Comparison of ENCODE assay signal across 8 cellular contexts in genomic region chr9:5438301-5439162, GRCh38. TPM values are rescaled to one million over a fixed set of nuclear protein-coding genes. Genes with fewer than 3 reads are reported as not detected.
A peak's percentile ranks its signal among the peaks of the same experiment; 100 is the strongest.
DNase-seq lines count a peak whose midpoint lies in the region; ATAC-seq, FAIRE-seq and TF ChIP-seq lines count a peak whose summit lies in the region.

No MANE protein-coding gene starts in this region.

- H3K27ac Mint-ChIP-seq in WTC11: peak overlapping the region; percentile 88
- H3K27ac Mint-ChIP-seq in neural progenitor cell: peak overlapping the region; percentile 50

- peak overlapping the region; percentile 0 for H4K91ac ChIP-seq in H1 (replicated peaks; ENCODE audit: insufficient read length, low read length)

- H3K27me3 ChIP-seq in ACC112 (ENCODE audit: insufficient read depth, low read length): no peaks in the 10 kb centered on the region
- H3K27me3 ChIP-seq in H1 (replicated peaks in 1 of 4; ENCODE audit: control insufficient read depth in 3 of 4, extremely low read depth in 1 of 4, insufficient read depth in 3 of 4, low read length in 3 of 4): no peaks in the 10 kb centered on the region
- peaks cover 2% of the 10 kb centered on the region for H3K27me3 ChIP-seq in neural progenitor cell

- H2BK15ac ChIP-seq in H1 (ENCODE audit: low read length): peak overlapping the region; percentile 62; the same call in 1 of the 2 replicates

- peak overlapping the region; percentile 77 for H3K4me3 ChIP-seq in ACC112 (ENCODE audit: low read depth, low read length)
- peak overlapping the region; percentile 71 to 88 (median 80) for H3K4me3 ChIP-seq in H1 (ENCODE audit: extremely low read depth in 1 of 4, insufficient read depth in 2 of 4, low read depth in 3 of 4, low read length in 4 of 4)
- H3K4me3 ChIP-seq in neural progenitor cell: peak overlapping the region; percentile 54

- H3K79me1 ChIP-seq in H1 (ENCODE audit: low read depth, low read length): no peaks in the 10 kb centered on the region

- H3K79me2 ChIP-seq in ACC112 (ENCODE audit: control insufficient read depth, insufficient read depth, low read length, unreplicated experiment) (peaks cover 2% of the 10 kb centered on the region), H1 (ENCODE audit: control insufficient read depth in 1 of 2, insufficient read depth in 2 of 2, low read length in 2 of 2) (no peaks in the 10 kb centered on the region), neural progenitor cell (ENCODE audit: low read depth) (no peaks in the 10 kb centered on the region)

- H3K4me1 ChIP-seq in ACC112 (ENCODE audit: control insufficient read depth, insufficient read depth, low read length, unreplicated experiment) (peaks cover 20% of the 10 kb centered on the region), H1 (replicated peaks in 1 of 4; ENCODE audit: control insufficient read depth in 3 of 4, insufficient read depth in 4 of 4, low read length in 3 of 4) (peaks cover 0 to 6% (median 2%) of the 10 kb centered on the region in 4 experiments; a peak in 3 of 7 replicates), neural progenitor cell (peaks cover 3% of the 10 kb centered on the region)

- H3K36me3 Mint-ChIP-seq in WTC11: peaks cover 25% of the 10 kb centered on the region
- H3K36me3 Mint-ChIP-seq in neural progenitor cell: peaks cover 14% of the 10 kb centered on the region

- H2BK120ac ChIP-seq in H1 (replicated peaks; ENCODE audit: low read depth, low read length): no peak overlapping the region

- no peak overlapping the region for H2BK5ac ChIP-seq in H1 (ENCODE audit: low read depth, low read length)

- peaks cover 17% of the 10 kb centered on the region for H3K9me3 Mint-ChIP-seq in WTC11
- peaks cover 5% of the 10 kb centered on the region for H3K9me3 Mint-ChIP-seq in neural progenitor cell

- H3F3A ChIP-seq in neural progenitor cell (ENCODE audit: low read depth): peaks cover 7% of the 10 kb centered on the region

- H4K20me1 ChIP-seq in H1 (replicated peaks in 1 of 2; ENCODE audit: control insufficient read depth in 1 of 2, insufficient read depth in 2 of 2, low read length in 2 of 2) (no peaks in the 10 kb centered on the region), neural progenitor cell (ENCODE audit: low read depth) (no peaks in the 10 kb centered on the region)

- TF ChIP-seq RAD21 in H1 (IDR thresholded peaks at IDR 0.05 in 1 of 2, conservative IDR thresholded peaks at IDR 0.05 in 1 of 2; ENCODE audit: low read depth in 2 of 2, low read length in 2 of 2): no peak

- H3K4me1 Mint-ChIP-seq in WTC11 (peaks cover 24% of the 10 kb centered on the region), neural progenitor cell (peaks cover 22% of the 10 kb centered on the region)

- peak overlapping the region; percentile 69 to 70 for H3K4me2 ChIP-seq in H1 (ENCODE audit: insufficient read depth in 1 of 2, low read depth in 2 of 2, low read length in 2 of 2)
- peak overlapping the region; percentile 74 for H3K4me2 ChIP-seq in neural progenitor cell

- no peak overlapping the region for H3K14ac ChIP-seq in H1 (ENCODE audit: insufficient read length)

- H3K23me2 ChIP-seq in H1 (ENCODE audit: low read depth, low read length): peaks cover 6% of the 10 kb centered on the region; the same call in 1 of the 2 replicates

- TF ChIP-seq POLR2A in H1 (IDR thresholded peaks at IDR 0.05; ENCODE audit: control extremely low read depth in 1 of 2, low read depth in 2 of 2, low read length in 2 of 2): no peak

- no peak for TF ChIP-seq EP300 in H1 (IDR thresholded peaks at IDR 0.05; ENCODE audit: borderline replicate concordance in 1 of 2, low read depth in 2 of 2, low read length in 2 of 2)

- H4K8ac ChIP-seq in H1 (ENCODE audit: extremely low read depth, insufficient read depth, low read length): no peak overlapping the region

- CTCF ChIA-PET in WTC11 (lab: Charles Lee) (interaction anchor here (0.6 to 2.7 kb wide), 5 partner anchors 11 to 679 kb away, joined by 3 to 19 read pairs (median 5); partner anchors contain the start of gene CD274), H1 (lab: Charles Lee; ENCODE audit: partially characterized antibody) (interaction anchor here (0.7 to 5.4 kb wide), 6 partner anchors 12 to 680 kb away, joined by 3 to 39 read pairs (median 4); partner anchors contain the start of genes CD274 and INSL6)

- WGBS in H1 (ENCODE audit: extremely low coverage in 1 of 2, insufficient coverage in 1 of 2, insufficient read length in 1 of 2, insufficient replicate concordance in 2 of 2, low coverage in 1 of 2, low lambda C conversion rate in 2 of 2, missing lambda C conversion rate in 1 of 2), 2 experiments: 74% methylated on average over 20 of the region's 21 CpGs; no CpG with 5 or more reads in 1 of the 2 experiments

- in situ Hi-C loops in KBM-7 (cut with MboI; ENCODE audit: low pct_unique_long_range_greater_than_20kb, low sequenced_read_pairs): loop anchor here (25.0 kb wide), 1 partner anchor 676 kb away; no protein-coding TSS in a partner anchor

- H3K36me3 ChIP-seq in ACC112 (ENCODE audit: insufficient read depth, low read length) (peaks cover 7% of the 10 kb centered on the region; the same call in 1 of the 2 replicates), H1 (ENCODE audit: control insufficient read depth in 2 of 4, insufficient read depth in 4 of 4, low read length in 3 of 4) (peaks cover 3 to 11% (median 5%) of the 10 kb centered on the region in 4 experiments; a peak in 5 of 8 replicates), neural progenitor cell (peaks cover 5% of the 10 kb centered on the region)

- H2BK20ac ChIP-seq in H1 (ENCODE audit: low read length): no peak overlapping the region

- H3K27ac ChIP-seq in ACC112 (ENCODE audit: low read depth, low read length) (peak overlapping the region; percentile 77), H1 (ENCODE audit: low read depth, low read length) (no peak overlapping the region), neural progenitor cell (no peak overlapping the region)

- no peak overlapping the region for H3K23ac ChIP-seq in H1 (ENCODE audit: insufficient read length)

- POLR2A ChIA-PET in WTC11 (lab: Charles Lee): interaction anchor here (1.4 to 2.3 kb wide), 4 partner anchors 10 to 169 kb away, joined by 3 to 9 read pairs (median 4); partner anchors contain the start of genes CD274 and RLN1
- POLR2A ChIA-PET in H1 (lab: Charles Lee; ENCODE audit: partially characterized antibody): interaction anchor here (1.3 to 1.6 kb wide), 2 partner anchors 10 to 12 kb away, joined by 4 read pairs; partner anchors contain the start of gene CD274

- DNase-seq in WTC11 (ENCODE audit: low spot score): no peak
- DNase-seq in H1 (ENCODE audit: low read depth in 1 of 2, low spot score in 2 of 2): peak in 1 of 2 experiments; percentile 45
- DNase-seq in neural progenitor cell (ENCODE audit: low spot score): no peak
- DNase-seq in KBM-7: no peak
- no peak for DNase-seq in NCI-H1105 treated with DMSO at 0.1 percent for 48 hours (lab: John Stamatoyannopoulos, UW)

- H3K27me3 Mint-ChIP-seq in WTC11 (ENCODE audit: low read depth): no peaks in the 10 kb centered on the region
- peaks cover 9% of the 10 kb centered on the region for H3K27me3 Mint-ChIP-seq in neural progenitor cell (ENCODE audit: insufficient read depth, low read depth)

- H2AFZ ChIP-seq in ACC112 (ENCODE audit: low read length, unreplicated experiment) (peak overlapping the region; percentile 0), H1 (ENCODE audit: low read length) (peak overlapping the region; percentile 64), neural progenitor cell (replicated peaks) (peak overlapping the region; percentile 27)

- no peak overlapping the region for H3K18ac ChIP-seq in H1 (ENCODE audit: extremely low read depth, low read length)

- H3K9ac ChIP-seq in H1 (replicated peaks in 1 of 4; ENCODE audit: extremely low read depth in 1 of 4, low read depth in 3 of 4, low read length in 3 of 4) (peak overlapping the region in 3 of 4 experiments; percentile 14 to 44 (median 36); a peak in 4 of 7 replicates), neural progenitor cell (no peak overlapping the region)

- FAIRE-seq in H1 (lab: Jason Lieb, UNC): no peak

- no peak overlapping the region for H3K4ac ChIP-seq in H1 (replicated peaks; ENCODE audit: insufficient read length, low read depth, low read length)

- ATAC-seq in GM19025 (IDR thresholded peaks at IDR 0.05; ENCODE audit: low read depth, unreplicated experiment) (peak; percentile 39), HG03159 (IDR thresholded peaks at IDR 0.05; ENCODE audit: unreplicated experiment) (peak; percentile 69), WTC11 (peak; percentile 5)

- H3K9me3 ChIP-seq in H1 (ENCODE audit: insufficient read depth in 2 of 2, low read depth in 1 of 2, low read length in 1 of 2): peaks cover 3 to 15% of the 10 kb centered on the region in 2 experiments; a peak in 2 of 4 replicates
- no peaks in the 10 kb centered on the region for H3K9me3 ChIP-seq in neural progenitor cell (ENCODE audit: low read depth)

- TF ChIP-seq CTCF in WTC11 (IDR thresholded peaks at IDR 0.05): no peak
- TF ChIP-seq CTCF in H1 (IDR thresholded peaks at IDR 0.05; ENCODE audit: control extremely low read depth in 1 of 3, insufficient read depth in 1 of 3, low read depth in 1 of 3, low read length in 3 of 3): no peak
- no peak for TF ChIP-seq CTCF in neural progenitor cell (IDR thresholded peaks at IDR 0.05)

- no peak overlapping the region for H2AK5ac ChIP-seq in H1 (ENCODE audit: low read depth, low read length)

- H2BK12ac ChIP-seq in H1 (ENCODE audit: low read depth, low read length): no peak overlapping the region

- H3K4me3 Mint-ChIP-seq in WTC11: peak overlapping the region; percentile 95
- H3K4me3 Mint-ChIP-seq in neural progenitor cell: peak overlapping the region; percentile 97

- H3K56ac ChIP-seq in H1 (replicated peaks; ENCODE audit: insufficient read length, low read depth, low read length): no peak overlapping the region

- peak overlapping the region; percentile 32 for H4K5ac ChIP-seq in H1 (ENCODE audit: insufficient read length, low read depth, low read length)

RNA-seq across cellular contexts. Expression of gene PLGRKT, which starts 0.8 kb away (rescaled TPM):
- 19.2 to 26.3 TPM (median 25.0 TPM) in 3 replicates for total RNA-seq in WTC11 (2021)
- total RNA-seq in H1 (2021; fragmentation: NEBNext Ultra II Directional; extraction: Animal tissue kit (Norgen Biotek cat#: 25700)): 11.3 and 15.7 TPM in 2 replicates
- polyA plus RNA-seq in H1 (2011; rRNA removed): 2.5 and 5.4 TPM in 2 replicates
- polyA plus RNA-seq in H1 (2011; cell fraction: cytosol; rRNA removed): 7.0 TPM
- polyA plus RNA-seq in H1 (2011; cell fraction: nucleus; rRNA removed): 0.88 TPM
- 7.5 to 14.5 TPM (median 12.4 TPM) in 4 replicates for polyA plus RNA-seq in H1 (2012, experiment 1 of 2)
- polyA plus RNA-seq in H1 (2012, experiment 2 of 2): 8.4 TPM
- 14.1 TPM for polyA plus RNA-seq in H1 (2013, experiment 1 of 2)
- polyA plus RNA-seq in H1 (2013, experiment 2 of 2): 14.4 TPM
- 1.2 and 1.3 TPM in 2 replicates for polyA minus RNA-seq in H1 (2011; rRNA and poly(A)+ RNA removed)
- 7.4 TPM for polyA minus RNA-seq in H1 (2011; cell fraction: cytosol; rRNA and poly(A)+ RNA removed)
- polyA minus RNA-seq in H1 (2011; cell fraction: nucleus; rRNA and poly(A)+ RNA removed): 5.1 TPM
- total RNA-seq in neural progenitor cell (ENCODE audit: low replicate concordance): 37.7 and 38.4 TPM in 2 replicates

RNA-seq across cellular contexts. Expression of gene CD274, which starts 11.8 kb away (rescaled TPM):
- total RNA-seq in WTC11 (2021) (0.05 to 0.42 TPM (median 0.21 TPM) in 3 replicates), neural progenitor cell (ENCODE audit: low replicate concordance) (not detected in 2 replicates)
- total RNA-seq in H1 (2021; fragmentation: NEBNext Ultra II Directional; extraction: Animal tissue kit (Norgen Biotek cat#: 25700)): 0.15 TPM in 1 of 2 replicates, not detected in the other
- polyA plus RNA-seq in H1 (2011; rRNA removed): 0.08 TPM in 1 of 2 replicates, not detected in the other
- 0.14 TPM for polyA plus RNA-seq in H1 (2011; cell fraction: cytosol; rRNA removed)
- not detected for polyA plus RNA-seq in H1 (2011; cell fraction: nucleus; rRNA removed)
- 0.05 to 0.09 TPM in 2 of 4 replicates, not detected in the others for polyA plus RNA-seq in H1 (2012, experiment 1 of 2)
- not detected for polyA plus RNA-seq in H1 (2012, experiment 2 of 2)
- polyA plus RNA-seq in H1 (2013, experiment 1 of 2): 0.20 TPM
- polyA plus RNA-seq in H1 (2013, experiment 2 of 2): 0.26 TPM
- 0.12 and 1.1 TPM in 2 replicates for polyA minus RNA-seq in H1 (2011; rRNA and poly(A)+ RNA removed)
- polyA minus RNA-seq in H1 (2011; cell fraction: cytosol; rRNA and poly(A)+ RNA removed): not detected
- not detected for polyA minus RNA-seq in H1 (2011; cell fraction: nucleus; rRNA and poly(A)+ RNA removed)

Comparison
In these comparisons a context has a peak if more than half of its experiments do, and no peak if none do; other contexts are left out.
1. H2AFZ ChIP-seq: peak in every context shown above with its lines; median percentile 64 in H1; 27 in neural progenitor cell; 0 in ACC112.
2. ATAC-seq: peak in every context shown above with its lines; median percentile 69 in HG03159; 39 in GM19025; 5 in WTC11.